ENCODE assay signal across 14 cellular contexts in the genomic region with DNA sequence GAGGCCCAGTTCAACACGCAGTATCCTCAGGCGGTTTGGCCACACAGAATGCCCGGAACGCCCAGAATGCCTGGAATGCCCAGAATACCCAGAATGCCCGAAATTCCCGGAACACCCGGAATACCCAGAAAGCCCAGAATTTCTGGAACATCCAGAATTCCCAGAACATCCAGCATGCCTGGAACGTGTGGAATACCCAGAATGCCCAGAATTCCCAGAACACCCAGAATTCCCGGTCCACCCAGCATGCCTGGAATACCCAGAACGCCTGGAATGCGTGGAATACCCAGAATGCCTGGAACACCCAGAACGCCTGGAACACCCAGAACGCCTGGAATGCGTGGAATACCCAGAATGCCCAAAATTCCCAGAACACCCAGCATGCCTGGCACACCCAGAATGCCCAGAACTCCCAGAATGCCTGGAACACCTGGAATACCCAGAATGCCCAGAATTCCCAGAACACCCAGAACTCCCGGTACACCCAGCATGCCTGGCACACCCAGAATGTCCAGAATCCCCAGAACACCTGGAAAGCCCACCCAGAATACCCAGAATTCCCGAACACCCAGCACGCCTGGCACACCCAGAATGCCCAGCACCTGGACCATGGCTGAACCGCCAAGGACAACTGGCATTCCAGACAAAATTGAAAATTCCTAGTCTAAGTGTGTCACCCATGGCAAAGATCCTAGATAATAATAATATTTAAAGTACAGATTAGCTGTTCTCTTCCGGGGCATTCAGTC.
DNase-seq lines count a peak whose midpoint lies in the region; ATAC-seq and TF ChIP-seq lines count a peak whose summit lies in the region.
"Had no signal": no experiment of that assay in that cellular context is flagged by ENCODE, and none has a peak within 500 bp of the region (broad histone marks: within the 10 kb centered on the region; RNA-seq: fewer than 3 reads in every experiment).

No MANE protein-coding gene starts in this region.

- no peaks in the 10 kb centered on the region for H3K27me3 Mint-ChIP-seq in osteocyte (ENCODE audit: unreplicated experiment)
- H3K27me3 Mint-ChIP-seq: CD4-positive, alpha-beta memory T cell had no signal

- no peaks in the 10 kb centered on the region for H3K36me3 ChIP-seq in HEK293 (ENCODE audit: control insufficient read depth in 2 of 2, insufficient read depth in 1 of 2, low read length in 2 of 2)
- H3K36me3 ChIP-seq: HAP-1 had no signal

- no peaks in the 10 kb centered on the region for H3K4me1 ChIP-seq in HEK293 (ENCODE audit: control insufficient read depth, insufficient read depth, low read length)
- H3K4me1 ChIP-seq: HAP-1 had no signal

- DNase-seq in islet precursor cell: peak; percentile 52
- peak; percentile 70 for DNase-seq in osteocyte (ENCODE audit: extremely low spot score, unreplicated experiment)
- no peak for DNase-seq in KBM-7
- no peak for DNase-seq in effector CD4-positive, alpha-beta T cell
- DNase-seq: C1 segment of cervical spinal cord; Calu3; CD4-positive, alpha-beta memory T cell; COR-L47; DMS53; DMS79 treated with DMSO at 0.1 percent for 48 hours; GM23248 had no signal

- H3K9me3 ChIP-seq in HEK293 (ENCODE audit: control insufficient read depth, insufficient read depth, low read depth, low read length): no peaks in the 10 kb centered on the region
- H3K9me3 ChIP-seq: HAP-1 had no signal

- H3K4me1 Mint-ChIP-seq in osteocyte (ENCODE audit: unreplicated experiment): no peaks in the 10 kb centered on the region
- H3K4me1 Mint-ChIP-seq: CD4-positive, alpha-beta memory T cell had no signal

- no peak overlapping the region for H3K4me3 Mint-ChIP-seq in osteocyte (ENCODE audit: unreplicated experiment)
- H3K4me3 Mint-ChIP-seq: CD4-positive, alpha-beta memory T cell had no signal

- POLR2A ChIA-PET in HEK293 (lab: Yijun Ruan, JAX): no interaction called here

- TF ChIP-seq CTCF in HEK293 (tag by site-specific recombination; IDR thresholded peaks at IDR 0.05) (no peak), osteocyte (IDR thresholded peaks at IDR 0.05) (no peak)

- H3K27ac ChIP-seq in HEK293 (ENCODE audit: extremely low read depth, low read depth, low read length): no peak overlapping the region
- H3K27ac ChIP-seq: GM23248 had no signal

- in situ Hi-C loops in KBM-7 (cut with MboI; ENCODE audit: low pct_unique_long_range_greater_than_20kb, low sequenced_read_pairs): no loop called here

- H3K36me3 Mint-ChIP-seq in osteocyte (ENCODE audit: unreplicated experiment): no peaks in the 10 kb centered on the region
- H3K36me3 Mint-ChIP-seq: CD4-positive, alpha-beta memory T cell had no signal

- no peak for ATAC-seq in HG03439 (IDR thresholded peaks at IDR 0.05; ENCODE audit: unreplicated experiment)

- H3K27ac Mint-ChIP-seq in osteocyte (ENCODE audit: unreplicated experiment): no peak overlapping the region
- H3K27ac Mint-ChIP-seq: CD4-positive, alpha-beta memory T cell had no signal

- peaks cover 42% of the 10 kb centered on the region for H3K9me3 Mint-ChIP-seq in osteocyte (ENCODE audit: unreplicated experiment)

- no peak overlapping the region for H3K4me3 ChIP-seq in HEK293 (ENCODE audit: low read depth, low read length)
- H3K4me3 ChIP-seq: GM23248, HAP-1 had no signal

- CTCF ChIA-PET in HEK293 (lab: Yijun Ruan, JAX): no interaction called here

TF ChIP-seq in HEK293, 187 proteins besides CTCF, POLR2A, EP300 and RAD21:
- TF ChIP-seq ZNF76 (tag by site-specific recombination; IDR thresholded peaks at IDR 0.05; ENCODE audit: borderline replicate concordance, low read depth) (peak; percentile 74), ZNF558 (tag by site-specific recombination; IDR thresholded peaks at IDR 0.05) (no peak), ZNF10 (tag by site-specific recombination; IDR thresholded peaks at IDR 0.05) (no peak)
- TF ChIP-seq, protein P1, sequence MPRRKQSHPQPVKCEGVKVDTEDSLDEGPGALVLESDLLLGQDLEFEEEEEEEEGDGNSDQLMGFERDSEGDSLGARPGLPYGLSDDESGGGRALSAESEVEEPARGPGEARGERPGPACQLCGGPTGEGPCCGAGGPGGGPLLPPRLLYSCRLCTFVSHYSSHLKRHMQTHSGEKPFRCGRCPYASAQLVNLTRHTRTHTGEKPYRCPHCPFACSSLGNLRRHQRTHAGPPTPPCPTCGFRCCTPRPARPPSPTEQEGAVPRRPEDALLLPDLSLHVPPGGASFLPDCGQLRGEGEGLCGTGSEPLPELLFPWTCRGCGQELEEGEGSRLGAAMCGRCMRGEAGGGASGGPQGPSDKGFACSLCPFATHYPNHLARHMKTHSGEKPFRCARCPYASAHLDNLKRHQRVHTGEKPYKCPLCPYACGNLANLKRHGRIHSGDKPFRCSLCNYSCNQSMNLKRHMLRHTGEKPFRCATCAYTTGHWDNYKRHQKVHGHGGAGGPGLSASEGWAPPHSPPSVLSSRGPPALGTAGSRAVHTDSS (tag by site-specific recombination; IDR thresholded peaks at IDR 0.05): no peak

Comparison
In these comparisons a context has a peak if more than half of its experiments do, and no peak if none do; other contexts are left out.
1. DNase-seq: peak in islet precursor cell (single experiment) and osteocyte (single experiment); none in KBM-7 (single experiment) and effector CD4-positive, alpha-beta T cell (single experiment).